ENCODE assay signal across 2 cellular contexts in genomic region chr1:41819843-41820242, GRCh38.
TF ChIP-seq lines count a peak whose summit lies in the region.

No MANE protein-coding gene starts in this region.

TF ChIP-seq in GM12878, 131 proteins besides CTCF, POLR2A, EP300 and RAD21:
- TF ChIP-seq EZH2 (IDR thresholded peaks at IDR 0.05; ENCODE audit: borderline replicate concordance, control insufficient read depth, low read depth, low read length) (no peak), BCLAF1 (IDR thresholded peaks at IDR 0.05) (no peak), CHD1 (IDR thresholded peaks at IDR 0.05; ENCODE audit: low read depth, low read length) (no peak), SUPT20H (IDR thresholded peaks at IDR 0.05; ENCODE audit: borderline replicate concordance, control insufficient read depth, low read depth, low read length) (no peak), STAT3 (IDR thresholded peaks at IDR 0.05; ENCODE audit: low read depth, low read length) (no peak), POLR2AphosphoS2 (IDR thresholded peaks at IDR 0.05; ENCODE audit: low read depth, low read length) (no peak), SRF (IDR thresholded peaks at IDR 0.05; ENCODE audit: low read depth in 2 of 2, low read length in 2 of 2) (no peak), ZBTB40 (IDR thresholded peaks at IDR 0.05; ENCODE audit: borderline replicate concordance) (peak; percentile 89)
TF ChIP-seq in GM12878: peak in this region for 1.

TF ChIP-seq in K562, 482 proteins besides CTCF, POLR2A, EP300 and RAD21:
- TF ChIP-seq ZBTB40 (IDR thresholded peaks at IDR 0.05) (peak; percentile 89), ZBTB40 (CRISPR knock-in tag; IDR thresholded peaks at IDR 0.05) (peak; percentile 58; the same call in 1 of the 2 replicates), POLR2AphosphoS2 (IDR thresholded peaks at IDR 0.05; ENCODE audit: low read length) (no peak)
